9 cellular contexts compared by ENCODE assay signal in the genomic region with DNA sequence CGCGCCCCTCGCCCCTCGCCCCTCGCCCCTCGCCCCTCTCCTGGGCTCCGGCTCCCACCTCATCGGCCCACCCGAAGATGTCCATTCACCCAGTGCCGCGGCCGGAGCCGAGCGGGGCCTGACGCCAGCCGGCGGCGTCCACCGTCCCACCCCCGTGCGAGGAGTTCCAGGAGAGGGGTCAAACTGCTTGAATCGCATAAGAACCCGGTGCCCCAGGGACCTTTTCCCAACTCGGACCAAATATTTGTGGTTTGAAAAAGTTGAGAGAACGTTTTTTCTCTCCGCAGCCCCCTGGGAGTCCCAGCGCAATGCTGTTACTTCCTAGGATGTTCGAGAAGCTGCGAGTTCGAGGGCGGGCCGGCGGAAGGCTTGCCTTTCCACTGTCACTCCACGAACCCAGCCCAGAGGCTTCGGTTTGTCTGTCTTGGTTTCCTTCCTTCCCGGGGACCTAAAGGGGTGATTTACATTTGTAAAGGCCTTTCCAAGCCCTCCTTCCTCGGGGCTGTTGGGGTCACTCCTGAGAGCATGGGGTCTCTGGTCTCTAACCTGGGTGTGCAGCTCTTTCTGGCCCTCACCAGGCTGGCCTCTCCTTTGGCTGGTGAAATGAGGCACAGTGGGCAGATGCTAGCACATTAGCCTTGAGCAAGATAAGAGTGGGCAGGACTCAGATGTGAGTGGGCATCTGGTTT. TPM values are rescaled to one million over a fixed set of nuclear protein-coding genes. Genes with fewer than 3 reads are reported as not detected.
DNase-seq lines count a peak whose midpoint lies in the region; ATAC-seq and TF ChIP-seq lines count a peak whose summit lies in the region.
"Had no signal": no experiment of that assay in that cellular context is flagged by ENCODE, and none has a peak within 500 bp of the region (broad histone marks: within the 10 kb centered on the region; RNA-seq: fewer than 3 reads in every experiment).

No MANE protein-coding gene starts in this region.

- H3K9me3 ChIP-seq in OCI-LY7 (ENCODE audit: low read length) (no peaks in the 10 kb centered on the region), right lobe of liver (no peaks in the 10 kb centered on the region), subcutaneous abdominal adipose tissue (ENCODE audit: control insufficient read depth in 5 of 5, low read length in 5 of 5) (no peaks in the 10 kb centered on the region)

- BruUV-seq in OCI-LY7 (replicated peaks; lab: Mats Ljungman, UMichigan): no TSS peak

- H4K20me1 ChIP-seq in OCI-LY7 (ENCODE audit: insufficient read depth, low read length): no peaks in the 10 kb centered on the region

- no peak for TF ChIP-seq POLR2A in right lobe of liver (IDR thresholded peaks at IDR 0.05)

- peaks cover 92% of the 10 kb centered on the region for H3K4me1 ChIP-seq in OCI-LY7 (ENCODE audit: insufficient read depth, low read length, poor library complexity, severe bottlenecking)
- peaks cover 0 to 5% (median 0%) of the 10 kb centered on the region in 4 donors for H3K4me1 ChIP-seq in right lobe of liver
- peaks cover 0 to 60% (median 49%) of the 10 kb centered on the region in 5 donors for H3K4me1 ChIP-seq in subcutaneous abdominal adipose tissue (ENCODE audit: control insufficient read depth in 5 of 5, insufficient read depth in 5 of 5, low read length in 5 of 5)

- H3K27ac ChIP-seq in OCI-LY7 (ENCODE audit: low read depth, low read length, poor library complexity, severe bottlenecking) (peak overlapping the region; percentile 97), right lobe of liver (peak overlapping the region; percentile 42 to 83 (median 66)), subcutaneous abdominal adipose tissue (ENCODE audit: low read depth, low read length) (peak overlapping the region; percentile 87)
- H3K27ac ChIP-seq: KMS-11 had no signal

- H3K4me3 ChIP-seq in OCI-LY7 (ENCODE audit: low read depth, low read length, poor library complexity, severe bottlenecking) (no peak overlapping the region), choroid plexus epithelial cell (ENCODE audit: low read depth, low read length) (peak overlapping the region; percentile 52), right lobe of liver (peak overlapping the region; percentile 32 to 52 (median 47)), subcutaneous abdominal adipose tissue (ENCODE audit: low read depth in 1 of 5, low read length in 5 of 5) (peak overlapping the region; percentile 38 to 60 (median 55))

- peaks cover 6% of the 10 kb centered on the region; the same call in 1 of the 2 replicates for H3K79me2 ChIP-seq in OCI-LY7 (ENCODE audit: insufficient read depth, low read depth, low read length)

- TF ChIP-seq CTCF in OCI-LY7 (conservative IDR thresholded peaks at IDR 0.05; ENCODE audit: low read length) (no peak), choroid plexus epithelial cell (conservative IDR thresholded peaks at IDR 0.05; ENCODE audit: low read depth, low read length) (no peak), right lobe of liver (IDR thresholded peaks at IDR 0.05) (no peak)

- H3K9ac ChIP-seq in subcutaneous abdominal adipose tissue (ENCODE audit: low read length in 5 of 5): peak overlapping the region in 4 of 5 donors; percentile 23 to 74 (median 52)
- H3K9ac ChIP-seq: KMS-11 had no signal

- no peaks in the 10 kb centered on the region for H3K9me2 ChIP-seq in OCI-LY7 (ENCODE audit: insufficient read depth, low read length)

- H3K36me3 ChIP-seq in OCI-LY7 (ENCODE audit: insufficient read depth, low read length) (no peaks in the 10 kb centered on the region), right lobe of liver (no peaks in the 10 kb centered on the region), subcutaneous abdominal adipose tissue (ENCODE audit: control insufficient read depth in 5 of 5, insufficient read depth in 5 of 5, low read length in 5 of 5) (no peaks in the 10 kb centered on the region)

- intact Hi-C loops in OCI-LY7 (cut with micrococcal nuclease; ENCODE audit: unreplicated experiment) (no loop called here), right lobe of liver (cut with DNase I) (no loop called here)

- H3K4me2 ChIP-seq in OCI-LY7 (ENCODE audit: low read length): peak overlapping the region; percentile 78
- H3K4me2 ChIP-seq: KMS-11 had no signal

- CTCF ChIA-PET in OCI-LY7 (lab: Charles Lee; ENCODE audit: unreplicated experiment): interaction anchor here (0.7 to 1.9 kb wide), 2 partner anchors 178 to 1895 kb away, joined by 3 to 5 read pairs; no protein-coding TSS in a partner anchor

- DNase-seq in OCI-LY7 (ENCODE audit: low spot score) (no peak), choroid plexus epithelial cell (ENCODE audit: low read depth) (peak; percentile 73), right lobe of liver (peak in 1 of 3 donors; percentile 46), HuH-7.5 (ENCODE audit: low spot score) (no peak), NCI-H2081 treated with DMSO at 0.1 percent for 48 hours (lab: John Stamatoyannopoulos, UW) (no peak), foreskin melanocyte (no peak)

- no peaks in the 10 kb centered on the region for H3K27me3 ChIP-seq in right lobe of liver
- H3K27me3 ChIP-seq in subcutaneous abdominal adipose tissue (ENCODE audit: control insufficient read depth in 5 of 5, insufficient read depth in 4 of 5, low read length in 5 of 5): no peaks in the 10 kb centered on the region

- POLR2A ChIA-PET in OCI-LY7 (lab: Charles Lee): interaction anchor here (0.7 to 10.2 kb wide), 17 partner anchors 9 to 184 kb away, joined by 3 to 89 read pairs (median 4); no protein-coding TSS in a partner anchor

- ATAC-seq in right lobe of liver: peak in 3 of 4 donors; percentile 4 to 18 (median 18)
- no peak for ATAC-seq in HG02973 (IDR thresholded peaks at IDR 0.05; ENCODE audit: unreplicated experiment)

- 44% methylated on average over 19 of the region's 37 CpGs for WGBS in right lobe of liver (ENCODE audit: insufficient coverage, low coverage, low lambda C conversion rate, missing lambda C conversion rate)

- no peak overlapping the region; the same call in 1 of the 2 replicates for H2AFZ ChIP-seq in OCI-LY7 (ENCODE audit: low read length)

RNA-seq across cellular contexts. Expression of a gene that starts 38.0 kb away (rescaled TPM):
- 203 and 210 TPM in 2 replicates for total RNA-seq in OCI-LY7 (2014; rRNA removed; shearing (Covaris generic))
- total RNA-seq in OCI-LY7 (2022) (466 and 503 TPM in 2 replicates), right lobe of liver (10 to 100 TPM; 14.2 to 37.2 (median 23.3) TPM)

Comparison
In these comparisons a context has a peak if more than half of its experiments do, and no peak if none do; other contexts are left out.
1. RNA of a gene that starts 38.0 kb away (total RNA-seq): 203 to 503 TPM in OCI-LY7; 14.2 to 37.2 TPM in right lobe of liver; every median in the first group is over 4 times any median in the second.
2. Peak in every context shown above with its lines, with median percentiles within 50 percentile points of each other: H3K27ac ChIP-seq.